ENCODE assay signal across 13 cellular contexts in the genomic region with DNA sequence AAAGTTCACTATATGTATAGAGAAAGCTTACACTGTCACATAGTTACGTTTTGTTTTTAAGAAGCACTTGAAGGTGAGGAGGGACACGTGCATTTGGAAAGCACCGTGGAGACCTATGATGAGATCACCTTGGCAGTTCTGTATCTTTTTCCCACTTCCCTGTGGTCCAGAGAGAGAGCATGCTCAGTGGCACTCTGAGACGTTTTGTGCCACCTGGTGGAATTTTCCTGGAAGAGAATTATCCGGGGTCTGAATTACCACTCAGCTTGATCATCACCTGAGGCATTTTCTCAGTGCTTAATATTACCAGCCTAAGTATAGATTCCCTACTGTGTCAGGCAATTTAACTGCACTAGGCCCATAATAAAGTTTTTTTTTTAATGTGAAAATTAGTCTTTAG.
A peak's percentile ranks its signal among the peaks of the same experiment; 100 is the strongest.
DNase-seq lines count a peak whose midpoint lies in the region; ATAC-seq, FAIRE-seq and TF ChIP-seq lines count a peak whose summit lies in the region.
"Had no signal": no experiment of that assay in that cellular context is flagged by ENCODE, and none has a peak within 500 bp of the region (broad histone marks: within the 10 kb centered on the region; RNA-seq: fewer than 3 reads in every experiment).

No MANE protein-coding gene starts in this region.

- no peaks in the 10 kb centered on the region for H3K4me1 Mint-ChIP-seq in HFFc6 (ENCODE audit: low read depth)

- H3K4me2 ChIP-seq in A549 = no peak overlapping the region
- H3K4me2 ChIP-seq: BLaER1 treated with 17β-estradiol and CSF1 and Interleukin-3, amounts not matched to agents 10 nM and 100 nM had no signal

- H3K27ac Mint-ChIP-seq in HFFc6 = no peak overlapping the region
- H3K27ac Mint-ChIP-seq: activated CD8-positive, alpha-beta T cell treated with anti-CD3 and anti-CD28 coated beads, Interleukin-2, amount 10 ng/mL, durations not matched to agents 7 days and 5 days had no signal

- H3K9me3 Mint-ChIP-seq in HFFc6 = peaks cover 23% of the 10 kb centered on the region

- DNase-seq in A549 (ENCODE audit: low read depth in 1 of 2, low spot score in 1 of 2) (peak; percentile 16 to 35), HFFc6 (no peak), NCI-H69 (lab: John Stamatoyannopoulos, UW) (peak; percentile 91), epithelial cell of proximal tubule (ENCODE audit: low read depth) (no peak), MV-4-11 (lab: John Stamatoyannopoulos, UW) (no peak), GM19240 (ENCODE audit: insufficient read length, low spot score) (no peak)
- DNase-seq: activated CD8-positive, alpha-beta T cell treated with anti-CD3 and anti-CD28 coated beads, Interleukin-2, amount 10 ng/mL, durations not matched to agents 7 days and 5 days; esophagus squamous epithelium; right lobe of liver had no signal

- H3K4me3 ChIP-seq in A549 (no peak overlapping the region), epithelial cell of proximal tubule (ENCODE audit: low read depth, low read length) (no peak overlapping the region)
- H3K4me3 ChIP-seq: BLaER1 treated with 17β-estradiol and CSF1 and Interleukin-3, amounts not matched to agents 10 nM and 100 nM; esophagus squamous epithelium; right lobe of liver had no signal

- no peaks in the 10 kb centered on the region for H3K36me3 Mint-ChIP-seq in HFFc6 (ENCODE audit: low read depth)

- H3K4me3 Mint-ChIP-seq in HFFc6 = no peak overlapping the region
- H3K4me3 Mint-ChIP-seq: activated CD8-positive, alpha-beta T cell treated with anti-CD3 and anti-CD28 coated beads, Interleukin-2, amount 10 ng/mL, durations not matched to agents 7 days and 5 days had no signal

- ATAC-seq in A549 (peak; percentile 62 to 69; a peak in 3 of 6 replicates), HG03280 (IDR thresholded peaks at IDR 0.05; ENCODE audit: unreplicated experiment) (no peak), GM18858 (IDR thresholded peaks at IDR 0.05; ENCODE audit: unreplicated experiment) (no peak)
- ATAC-seq: activated CD8-positive, alpha-beta T cell treated with anti-CD3 and anti-CD28 coated beads, Interleukin-2, amount 10 ng/mL, durations not matched to agents 7 days and 5 days had no signal

- POLR2A ChIA-PET in A549 (lab: Yijun Ruan, JAX) = no interaction called here

- TF ChIP-seq POLR2A in A549 (IDR thresholded peaks at IDR 0.05; ENCODE audit: low read length) = no peak

- no peaks in the 10 kb centered on the region; the same call in 1 of the 2 replicates for H3K27me3 Mint-ChIP-seq in HFFc6 (ENCODE audit: insufficient read depth)

- CTCF ChIA-PET in A549 (lab: Yijun Ruan, JAX) = interaction anchor here (0.6 kb wide), 1 partner anchor 51 kb away, joined by 3 read pairs; no protein-coding TSS in a partner anchor

- no peak for TF ChIP-seq EP300 in A549 (IDR thresholded peaks at IDR 0.05)

- no peaks in the 10 kb centered on the region for H3K4me1 ChIP-seq in A549
- H3K4me1 ChIP-seq: BLaER1 treated with 17β-estradiol and CSF1 and Interleukin-3, amounts not matched to agents 10 nM and 100 nM; esophagus squamous epithelium; right lobe of liver had no signal

- 5% methylated on average over 5 of the region's 5 CpGs for WGBS in A549 (ENCODE audit: missing lambda C conversion rate)

- TF ChIP-seq CTCF in A549 (IDR thresholded peaks at IDR 0.05) (peak; percentile 21; the same call in 1 of the 3 replicates), HFFc6 (IDR thresholded peaks at IDR 0.05) (peak; percentile 19; the same call in 1 of the 2 replicates), epithelial cell of proximal tubule (conservative IDR thresholded peaks at IDR 0.05; ENCODE audit: low read depth, low read length) (peak; percentile 46)

- H3K27ac ChIP-seq in A549 = no peak overlapping the region
- H3K27ac ChIP-seq: BLaER1 treated with 17β-estradiol and CSF1 and Interleukin-3, amounts not matched to agents 10 nM and 100 nM; esophagus squamous epithelium; right lobe of liver had no signal

- no peak for FAIRE-seq in A549 (lab: Jason Lieb, UNC)
- FAIRE-seq: HTR-8/SVneo had no signal

- TF ChIP-seq RAD21 in A549 (conservative IDR thresholded peaks at IDR 0.05 in 1 of 2, IDR thresholded peaks at IDR 0.05 in 1 of 2) = peak; percentile 20 to 21; a peak in 2 of 5 replicates

- H3K9me3 ChIP-seq in A549 = no peaks in the 10 kb centered on the region
- H3K9me3 ChIP-seq: BLaER1 treated with 17β-estradiol and CSF1 and Interleukin-3, amounts not matched to agents 10 nM and 100 nM; esophagus squamous epithelium; right lobe of liver had no signal

TF ChIP-seq in A549, 52 proteins besides CTCF, POLR2A, EP300 and RAD21:
- TF ChIP-seq SMC3 (IDR thresholded peaks at IDR 0.05) = peak; percentile 34; the same call in 1 of the 3 replicates
- TF ChIP-seq MAZ (IDR thresholded peaks at IDR 0.05; ENCODE audit: borderline replicate concordance, low read depth, low read length) = no peak

Comparison
In these comparisons a context has a peak if more than half of its experiments do, and no peak if none do; other contexts are left out.
1. ATAC-seq: peak in A549 (2 of 2); none in HG03280 (single experiment) and GM18858 (single experiment).
2. DNase-seq: peak in A549 (2 of 2) and NCI-H69 (single experiment); none in HFFc6 (single experiment), epithelial cell of proximal tubule (single experiment), MV-4-11 (single experiment) and GM19240 (single experiment).
3. Peak in every context shown above with its lines, with median percentiles within 50 percentile points of each other: CTCF ChIP-seq.